ENCODE assay signal across 23 cellular contexts in the genomic region with DNA sequence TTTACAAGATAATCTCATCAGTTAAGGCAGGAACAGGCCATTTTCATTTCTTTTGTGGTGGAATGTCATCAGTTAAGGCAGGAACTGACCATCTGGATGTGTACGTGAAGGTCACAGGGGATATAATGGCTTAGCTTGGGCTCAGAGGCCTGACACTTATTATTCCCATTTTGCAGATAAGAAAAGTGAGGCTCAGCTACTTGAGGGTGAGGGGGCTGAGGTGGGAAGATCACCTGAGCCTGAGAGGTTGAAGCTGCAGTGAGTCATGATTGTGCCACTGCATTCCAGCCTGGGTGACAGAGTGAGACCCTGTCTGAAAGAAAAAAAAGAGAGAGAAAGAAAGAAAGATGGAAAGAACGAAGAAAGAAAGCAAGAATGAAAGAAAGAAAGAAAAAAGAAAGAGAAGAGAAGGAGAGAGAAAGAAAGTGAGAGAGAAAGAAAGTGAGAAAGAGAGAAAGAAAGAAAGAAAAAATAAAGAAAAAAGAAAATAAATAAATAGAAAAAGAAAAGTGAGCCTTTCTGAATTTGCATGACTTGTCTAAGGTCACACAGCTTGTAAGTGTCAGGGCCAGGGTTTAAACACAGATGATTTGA.
"Had no signal": no experiment of that assay in that cellular context is flagged by ENCODE, and none has a peak within 500 bp of the region (broad histone marks: within the 10 kb centered on the region; RNA-seq: fewer than 3 reads in every experiment).

No MANE protein-coding gene starts in this region.

- H3K36me3 Mint-ChIP-seq: neural progenitor cell; stimulated activated effector memory CD8-positive, alpha-beta T cell treated with anti-CD3 and anti-CD28 coated beads, Interleukin-12 subunit alpha, Interleukin-12 subunit beta, amount 100 ng/mL, for 72 hours had no signal

- H3K27me3 Mint-ChIP-seq: progenitor cell of endocrine pancreas, type B pancreatic cell had no signal

- H3K4me1 ChIP-seq: left lung, neural progenitor cell, sigmoid colon, stomach, thyroid gland had no signal

- H3K79me2 ChIP-seq: hepatocyte, parathyroid adenoma had no signal

- H3K27ac Mint-ChIP-seq: effector memory CD8-positive, alpha-beta T cell; naive thymus-derived CD4-positive, alpha-beta T cell; neural progenitor cell; progenitor cell of endocrine pancreas; stimulated activated effector memory CD8-positive, alpha-beta T cell treated with anti-CD3 and anti-CD28 coated beads, Interleukin-12 subunit alpha, Interleukin-12 subunit beta, amount 100 ng/mL, for 72 hours; type B pancreatic cell had no signal

- H3K4me1 Mint-ChIP-seq: naive thymus-derived CD4-positive, alpha-beta T cell; nephron; neural progenitor cell; stimulated activated effector memory CD8-positive, alpha-beta T cell treated with anti-CD3 and anti-CD28 coated beads, Interleukin-12 subunit alpha, Interleukin-12 subunit beta, amount 100 ng/mL, for 72 hours had no signal

- H2AFZ ChIP-seq: hepatocyte, neural progenitor cell, parathyroid adenoma had no signal

- DNase-seq: cortex of kidney; effector memory CD8-positive, alpha-beta T cell; head of caudate nucleus; kidney; left cardiac atrium; left lung; mesendoderm; midbrain; naive thymus-derived CD4-positive, alpha-beta T cell; sigmoid colon; stimulated activated CD4-positive, alpha-beta T cell treated with anti-CD3 and anti-CD28 coated beads, Interleukin-2, amount 100 ng/mL, for 24 hours; stimulated activated CD4-positive, alpha-beta T cell treated with anti-CD3 and anti-CD28 coated beads, Interleukin-4, amount 100 ng/mL, for 24 hours; stimulated activated naive CD4-positive, alpha-beta T cell treated with Interleukin-2 at 50 U/mL for 16 hours; stomach; thyroid gland had no signal

- FAIRE-seq: frontal cortex, kidney had no signal

- H3K4me2 ChIP-seq: hepatocyte, neural progenitor cell had no signal

- H3K27me3 ChIP-seq: hepatocyte, left lung, neural progenitor cell, sigmoid colon, stomach, thyroid gland had no signal

- ATAC-seq: effector memory CD8-positive, alpha-beta T cell; left cardiac atrium; left lung; naive thymus-derived CD4-positive, alpha-beta T cell; stimulated activated effector memory CD8-positive, alpha-beta T cell treated with anti-CD3 and anti-CD28 coated beads, Interleukin-12 subunit alpha, Interleukin-12 subunit beta, amount 100 ng/mL, for 72 hours had no signal

- H3K27ac ChIP-seq: hepatocyte, left lung, neural progenitor cell, parathyroid adenoma, sigmoid colon, stomach, thyroid gland had no signal

- H3K4me3 ChIP-seq: hepatocyte, left lung, neural progenitor cell, sigmoid colon, stomach, thyroid gland had no signal

- H3K9ac ChIP-seq: neural progenitor cell, parathyroid adenoma had no signal

- H3K36me3 ChIP-seq: left lung, neural progenitor cell, sigmoid colon, stomach, thyroid gland had no signal

- H3K9me3 ChIP-seq: thyroid gland had no signal

- H3K4me3 Mint-ChIP-seq: effector memory CD8-positive, alpha-beta T cell; naive thymus-derived CD4-positive, alpha-beta T cell; nephron; neural progenitor cell; stimulated activated effector memory CD8-positive, alpha-beta T cell treated with anti-CD3 and anti-CD28 coated beads, Interleukin-12 subunit alpha, Interleukin-12 subunit beta, amount 100 ng/mL, for 72 hours; type B pancreatic cell had no signal
